ENCODE assay signal across 7 cellular contexts in the genomic region with DNA sequence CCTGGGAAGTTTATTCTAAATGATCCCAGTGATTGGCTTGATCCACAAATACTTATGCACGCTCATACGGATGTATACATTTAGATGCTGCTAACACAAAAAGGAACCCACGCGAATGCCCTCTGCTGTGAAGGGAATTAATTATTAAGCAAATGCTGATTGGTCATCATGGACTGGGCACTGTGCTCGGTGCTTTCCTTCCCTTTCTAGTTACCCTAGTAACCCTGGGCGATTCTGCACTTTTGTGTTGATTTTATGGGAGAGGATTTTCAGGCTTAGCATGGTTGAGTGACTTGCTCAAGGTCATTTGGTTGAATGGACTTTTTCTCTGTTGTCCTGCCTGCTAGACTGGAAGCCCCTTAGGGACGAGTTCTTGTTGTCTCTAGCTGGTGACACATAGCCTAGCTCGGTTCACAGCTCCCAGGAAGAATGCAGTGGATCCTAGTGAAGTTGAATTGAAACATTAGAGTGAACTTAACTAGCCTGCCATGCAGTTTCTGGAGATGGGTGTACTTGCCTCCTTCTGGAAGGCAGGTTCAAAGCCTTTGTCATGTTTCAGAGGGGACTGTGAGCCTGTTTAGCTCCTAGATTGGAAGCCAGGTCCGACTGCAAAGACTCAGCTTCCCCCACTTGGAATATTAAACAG. TPM values are rescaled to one million over a fixed set of nuclear protein-coding genes. Genes with fewer than 3 reads are reported as not detected.
DNase-seq lines count a peak whose midpoint lies in the region; ATAC-seq and TF ChIP-seq lines count a peak whose summit lies in the region.
"Not testable (repeated sequence)": the region's sequence is repeated elsewhere in the genome, so short reads cannot be mapped to it uniquely, and the experiment has no call there.

No MANE protein-coding gene starts in this region.

- not testable (repeated sequence) for H3K4me1 ChIP-seq in IMR-90 (ENCODE audit: control insufficient read depth, insufficient read depth, low read length)
- H3K4me1 ChIP-seq in left ventricle myocardium inferior: peaks cover 27% of the 10 kb centered on the region

- H3K36me3 ChIP-seq in IMR-90 (ENCODE audit: control insufficient read depth, insufficient read depth, low read length); WERI-Rb-1; left ventricle myocardium inferior: not testable (repeated sequence)

- intact Hi-C loops in IMR-90 (cut with micrococcal nuclease); left ventricle myocardium inferior (cut with micrococcal nuclease): not testable (repeated sequence)

- POLR2A ChIA-PET in IMR-90 (lab: Charles Lee; ENCODE audit: unreplicated experiment): not testable (repeated sequence)

- not testable (repeated sequence) for H3K9me3 ChIP-seq in IMR-90 (ENCODE audit: control insufficient read depth, insufficient read depth, low read length); WERI-Rb-1 (ENCODE audit: severe bottlenecking); left ventricle myocardium inferior (replicated peaks)

- H2BK5ac ChIP-seq in IMR-90 (ENCODE audit: low read depth, low read length, poor library complexity, severe bottlenecking): not testable (repeated sequence)

- H3K14ac ChIP-seq in IMR-90 (replicated peaks; ENCODE audit: low read depth, low read length): not testable (repeated sequence)

- not testable (repeated sequence) for H3K9ac ChIP-seq in IMR-90 (ENCODE audit: low read depth, low read length)

- H2AK5ac ChIP-seq in IMR-90 (ENCODE audit: low read depth, low read length): not testable (repeated sequence)

- H3K18ac ChIP-seq in IMR-90 (ENCODE audit: low read depth, low read length): not testable (repeated sequence)

- peaks cover 11% of the 10 kb centered on the region for H3K4me1 Mint-ChIP-seq in neural crest cell

- not testable (repeated sequence) for H3K56ac ChIP-seq in IMR-90 (ENCODE audit: extremely low read depth, insufficient read depth, low read length)

- BruUV-seq in IMR-90 (replicated peaks; lab: Mats Ljungman, UMichigan): not testable (repeated sequence)

- not testable (repeated sequence) for H2BK15ac ChIP-seq in IMR-90 (ENCODE audit: low read depth, low read length)

- dilution Hi-C loops in IMR-90 (cut with HindIII; ENCODE audit: low sequenced_read_pairs, unreplicated experiment): not testable (repeated sequence)

- H3K27ac Mint-ChIP-seq in neural crest cell (ENCODE audit: unreplicated experiment): peak overlapping the region; percentile 70

- H4K20me1 ChIP-seq in IMR-90 (ENCODE audit: insufficient read depth, low read length): not testable (repeated sequence)

- H3K27me3 Mint-ChIP-seq in neural crest cell (ENCODE audit: low read depth): not testable (repeated sequence)

- TF ChIP-seq POLR2A in IMR-90 (IDR thresholded peaks at IDR 0.05; ENCODE audit: low read depth, low read length): not testable (repeated sequence)

- not testable (repeated sequence) for H3K79me1 ChIP-seq in IMR-90 (ENCODE audit: low read depth in 1 of 2, low read length in 2 of 2)

- H3K36me3 Mint-ChIP-seq in neural crest cell (ENCODE audit: low read depth): not testable (repeated sequence)

- H3K4me3 ChIP-seq in IMR-90 (ENCODE audit: insufficient read depth, low read depth, low read length); WERI-Rb-1 (ENCODE audit: low read depth, low read length); left ventricle myocardium inferior: not testable (repeated sequence)

- H4K91ac ChIP-seq in IMR-90 (ENCODE audit: insufficient read depth, low read depth, low read length): not testable (repeated sequence)

- WGBS in IMR-90 (ENCODE audit: extremely low coverage in 2 of 2, insufficient read length in 1 of 2), 2 experiments: no CpG with 5 or more reads among the region's 9 CpGs

- H3K4me3 Mint-ChIP-seq in neural crest cell: not testable (repeated sequence)

- H2BK20ac ChIP-seq in IMR-90 (ENCODE audit: low read depth, low read length): not testable (repeated sequence)

- not testable (repeated sequence) for H4K8ac ChIP-seq in IMR-90 (ENCODE audit: low read depth in 2 of 2, low read length in 2 of 2)

- not testable (repeated sequence) for H3K9me1 ChIP-seq in IMR-90 (ENCODE audit: insufficient read depth, low read length)

- H3K9me3 Mint-ChIP-seq in neural crest cell: not testable (repeated sequence)

- not testable (repeated sequence) for H4K5ac ChIP-seq in IMR-90 (ENCODE audit: low read depth, low read length)

- 0 out of 2 replicates have a peak overlapping the region, but pooled peaks have one; percentile 8 for H2BK120ac ChIP-seq in IMR-90 (ENCODE audit: low read depth, low read length)

- H3K27me3 ChIP-seq in IMR-90 (ENCODE audit: control insufficient read depth, insufficient read depth, low read length); WERI-Rb-1 (ENCODE audit: insufficient read depth, low read depth, severe bottlenecking); left ventricle myocardium inferior (ENCODE audit: low read depth): not testable (repeated sequence)

- not testable (repeated sequence) for TF ChIP-seq CTCF in IMR-90 (conservative IDR thresholded peaks at IDR 0.05; ENCODE audit: low read depth, low read length); WERI-Rb-1 (IDR thresholded peaks at IDR 0.05; ENCODE audit: low read depth, low read length); left ventricle myocardium inferior (IDR thresholded peaks at IDR 0.05; ENCODE audit: borderline replicate concordance); neural crest cell (conservative IDR thresholded peaks at IDR 0.05)

- not testable (repeated sequence) for H3K4me2 ChIP-seq in IMR-90 (ENCODE audit: low read depth, low read length)

- TF ChIP-seq RAD21 in IMR-90 (IDR thresholded peaks at IDR 0.05; ENCODE audit: low read length): not testable (repeated sequence)

- H2AK9ac ChIP-seq in IMR-90 (replicated peaks; ENCODE audit: low read depth, low read length, poor library complexity): not testable (repeated sequence)

- H3K23ac ChIP-seq in IMR-90 (ENCODE audit: low read depth, low read length): not testable (repeated sequence)

- ATAC-seq in IMR-90 (ENCODE audit: low read depth): not testable (repeated sequence)

- CTCF ChIA-PET in IMR-90 (lab: Yijun Ruan, JAX): not testable (repeated sequence)

- DNase-seq in ACHN (peak; percentile 40), WERI-Rb-1 (peak; percentile 64), kidney tubule cell (ENCODE audit: low spot score) (peak; percentile 74), renal cortical epithelial cell (ENCODE audit: low read depth) (peak; percentile 73)
- not testable (repeated sequence) for DNase-seq in IMR-90; left ventricle myocardium inferior; neural crest cell (ENCODE audit: low read depth, low spot score)

- not testable (repeated sequence) for H3K27ac ChIP-seq in IMR-90 (ENCODE audit: insufficient read depth, low read length)
- H3K27ac ChIP-seq in WERI-Rb-1: peak overlapping the region; percentile 86
- H3K27ac ChIP-seq in left ventricle myocardium inferior (replicated peaks): peak overlapping the region; percentile 48

- H2AFZ ChIP-seq in IMR-90 (replicated peaks; ENCODE audit: low read length, poor library complexity): not testable (repeated sequence)

- not testable (repeated sequence) for H3K4ac ChIP-seq in IMR-90 (ENCODE audit: low read depth, low read length)

- in situ Hi-C loops in ACHN (cut with HindIII; ENCODE audit: low pct_ligation_motif_present, low pct_unique_long_range_greater_than_20kb, low sequenced_read_pairs); IMR-90 (cut with MboI; ENCODE audit: low sequenced_read_pairs): not testable (repeated sequence)

RNA-seq across cellular contexts. Expression of gene NPIPB11, which starts 54.4 kb away (rescaled TPM):
- total RNA-seq in IMR-90 (2012; rRNA removed): under 0.01 TPM in 2 replicates
- 1.8 and 2.1 TPM in 2 replicates for polyA plus RNA-seq in IMR-90 (2012; rRNA removed)
- polyA plus RNA-seq in IMR-90 (2012; cell fraction: cytosol; rRNA removed): 0.37 and 0.66 TPM in 2 replicates
- 14.8 and 19.7 TPM in 2 replicates for polyA plus RNA-seq in IMR-90 (2012; cell fraction: nucleus; rRNA removed; ENCODE audit: low replicate concordance)
- 0.69 TPM for total RNA-seq in left ventricle myocardium inferior
- total RNA-seq in neural crest cell: 1.2 and 2.3 TPM in 2 replicates
- 0.10 and 4.0 TPM in 2 replicates for total RNA-seq in renal cortical epithelial cell
